ENCODE assay signal across 19 cellular contexts in the genomic region with DNA sequence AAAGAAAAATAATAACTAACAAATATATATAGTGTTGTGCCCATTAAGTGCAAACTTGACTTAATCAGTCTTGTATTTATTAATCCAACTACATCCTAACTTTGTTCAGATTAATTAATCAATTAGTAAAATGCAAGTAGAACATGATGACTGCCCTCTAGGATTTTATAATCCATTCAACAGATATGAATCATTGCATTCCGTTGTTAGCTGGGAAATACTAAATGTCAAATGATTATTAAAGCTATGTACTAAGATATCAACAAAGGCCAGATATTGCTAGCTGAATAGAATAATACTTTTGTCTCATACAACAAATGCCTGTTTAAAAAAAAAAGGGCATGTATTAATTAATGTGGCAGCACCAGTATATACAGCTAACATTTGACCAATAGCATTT.
A peak's percentile ranks its signal among the peaks of the same experiment; 100 is the strongest.
DNase-seq lines count a peak whose midpoint lies in the region; ATAC-seq and TF ChIP-seq lines count a peak whose summit lies in the region.
"Had no signal": no experiment of that assay in that cellular context is flagged by ENCODE, and none has a peak within 500 bp of the region (broad histone marks: within the 10 kb centered on the region; RNA-seq: fewer than 3 reads in every experiment).

No MANE protein-coding gene starts in this region.

- no peak overlapping the region for H3K27ac Mint-ChIP-seq in activated T-helper 17 cell treated with anti-CD3 and anti-CD28 coated beads, Interleukin-2, amount 50 U/mL, for 72 hours
- H3K27ac Mint-ChIP-seq: CD4-positive, alpha-beta T cell; HFFc6; IgD-negative memory B cell had no signal

- no peaks in the 10 kb centered on the region for H3K9me3 ChIP-seq in SK-N-SH
- H3K9me3 ChIP-seq: BE2C, Caco-2 had no signal

- POLR2A ChIA-PET in SK-N-SH (lab: Yijun Ruan, JAX) = no interaction called here

- CTCF ChIA-PET in SK-N-SH (lab: Yijun Ruan, JAX) = no interaction called here

- no peaks in the 10 kb centered on the region for H3K36me3 Mint-ChIP-seq in activated T-helper 17 cell treated with anti-CD3 and anti-CD28 coated beads, Interleukin-2, amount 50 U/mL, for 72 hours (ENCODE audit: low read depth)
- H3K36me3 Mint-ChIP-seq: IgD-negative memory B cell had no signal

- no peaks in the 10 kb centered on the region for H3K27me3 Mint-ChIP-seq in activated T-helper 17 cell treated with anti-CD3 and anti-CD28 coated beads, Interleukin-2, amount 50 U/mL, for 72 hours
- H3K27me3 Mint-ChIP-seq: CD4-positive, alpha-beta T cell; IgD-negative memory B cell had no signal

- no peak; a peak in 1 of 4 replicates for TF ChIP-seq EP300 in SK-N-SH (IDR thresholded peaks at IDR 0.05; ENCODE audit: borderline replicate concordance in 1 of 2, low read depth in 1 of 2, low read length in 1 of 2)

- H3K9ac ChIP-seq in SK-N-SH = no peak overlapping the region

- H2AFZ ChIP-seq in SK-N-SH (ENCODE audit: low read depth) = no peak overlapping the region

- H3K4me3 Mint-ChIP-seq in activated T-helper 17 cell treated with anti-CD3 and anti-CD28 coated beads, Interleukin-2, amount 50 U/mL, for 72 hours = no peak overlapping the region
- H3K4me3 Mint-ChIP-seq: CD4-positive, alpha-beta T cell; HFFc6; IgD-negative memory B cell had no signal

- H3K4me1 Mint-ChIP-seq in activated T-helper 17 cell treated with anti-CD3 and anti-CD28 coated beads, Interleukin-2, amount 50 U/mL, for 72 hours = no peaks in the 10 kb centered on the region

- no peaks in the 10 kb centered on the region for H3K36me3 ChIP-seq in SK-N-SH (replicated peaks in 1 of 2; ENCODE audit: control insufficient read depth in 1 of 2, insufficient read depth in 2 of 2, low read length in 1 of 2)
- H3K36me3 ChIP-seq: BE2C had no signal

- H3K9me2 ChIP-seq in SK-N-SH = no peaks in the 10 kb centered on the region

- ATAC-seq in activated T-helper 17 cell treated with anti-CD3 and anti-CD28 coated beads, Interleukin-2, amount 50 U/mL, for 72 hours (replicated peaks) = no peak
- ATAC-seq in HG02938 (IDR thresholded peaks at IDR 0.05; ENCODE audit: unreplicated experiment) = no peak
- ATAC-seq in HG02623 (IDR thresholded peaks at IDR 0.05; ENCODE audit: unreplicated experiment) = no peak
- ATAC-seq: HCT116, HepG2 had no signal

- no peak overlapping the region for H3K4me2 ChIP-seq in SK-N-SH

- no peak for TF ChIP-seq RAD21 in SK-N-SH (IDR thresholded peaks at IDR 0.05; ENCODE audit: low read length)

- no peak for DNase-seq in SK-N-SH
- DNase-seq in dorsolateral prefrontal cortex = no peak
- DNase-seq in pons (ENCODE audit: low spot score) = peak; percentile 5
- peak; percentile 45 for DNase-seq in superior temporal gyrus (ENCODE audit: extremely low spot score)
- DNase-seq in GOT3 (lab: John Stamatoyannopoulos, UW) = no peak
- DNase-seq: ACHN; BE2C; C1 segment of cervical spinal cord; Caco-2; CD4-positive, alpha-beta T cell; GDM1; HFFc6; KBM-7 had no signal

- H3K27me3 ChIP-seq in SK-N-SH (ENCODE audit: insufficient read depth) = no peaks in the 10 kb centered on the region
- no peaks in the 10 kb centered on the region for H3K27me3 ChIP-seq in dorsolateral prefrontal cortex
- H3K27me3 ChIP-seq: BE2C had no signal

- 14% methylated on average over 1 of the region's 1 CpG for WGBS in SK-N-SH (ENCODE audit: low lambda C conversion rate)

- H3K4me1 ChIP-seq in SK-N-SH (ENCODE audit: control insufficient read depth in 1 of 2, insufficient read depth in 2 of 2, low read depth in 1 of 2, low read length in 1 of 2) = peaks cover 0 to 18% of the 10 kb centered on the region in 2 experiments; a peak in 2 of 4 replicates
- H3K4me1 ChIP-seq: BE2C had no signal

- TF ChIP-seq CTCF in SK-N-SH (IDR thresholded peaks at IDR 0.05) (no peak), dorsolateral prefrontal cortex (IDR thresholded peaks at IDR 0.05 in 54 of 56, conservative IDR thresholded peaks at IDR 0.05 in 2 of 56; ENCODE audit: low read depth in 1 of 56, partially characterized antibody in 56 of 56) (no peak)

- no peaks in the 10 kb centered on the region for H3F3A ChIP-seq in SK-N-SH (replicated peaks; ENCODE audit: insufficient read depth)

- H3K27ac ChIP-seq in SK-N-SH (ENCODE audit: low read depth in 2 of 2, low read length in 1 of 2) (no peak overlapping the region), dorsolateral prefrontal cortex (peak overlapping the region in 42 of 59 donors; percentile 11 to 92 (median 80))

- no peaks in the 10 kb centered on the region for H3K79me2 ChIP-seq in SK-N-SH (ENCODE audit: insufficient read depth)

- intact Hi-C loops in dorsolateral prefrontal cortex (cut with DNase I) = loop anchor here in 1 of 2 donors (5.0 kb wide), 1 partner anchor 50 kb away; no protein-coding TSS in a partner anchor

- H3K9me3 Mint-ChIP-seq in activated T-helper 17 cell treated with anti-CD3 and anti-CD28 coated beads, Interleukin-2, amount 50 U/mL, for 72 hours = peaks cover 11% of the 10 kb centered on the region
- H3K9me3 Mint-ChIP-seq: HFFc6 had no signal

- H4K20me1 ChIP-seq in SK-N-SH (ENCODE audit: insufficient read depth) = no peaks in the 10 kb centered on the region

- no peak overlapping the region for H3K4me3 ChIP-seq in SK-N-SH (ENCODE audit: low read depth in 2 of 2, low read length in 1 of 2)
- peak overlapping the region in 9 of 59 donors; percentile 7 to 57 (median 26) for H3K4me3 ChIP-seq in dorsolateral prefrontal cortex

TF ChIP-seq in SK-N-SH, 30 proteins besides CTCF, POLR2A, EP300 and RAD21 (continues in another document):
- TF ChIP-seq, protein P1, sequence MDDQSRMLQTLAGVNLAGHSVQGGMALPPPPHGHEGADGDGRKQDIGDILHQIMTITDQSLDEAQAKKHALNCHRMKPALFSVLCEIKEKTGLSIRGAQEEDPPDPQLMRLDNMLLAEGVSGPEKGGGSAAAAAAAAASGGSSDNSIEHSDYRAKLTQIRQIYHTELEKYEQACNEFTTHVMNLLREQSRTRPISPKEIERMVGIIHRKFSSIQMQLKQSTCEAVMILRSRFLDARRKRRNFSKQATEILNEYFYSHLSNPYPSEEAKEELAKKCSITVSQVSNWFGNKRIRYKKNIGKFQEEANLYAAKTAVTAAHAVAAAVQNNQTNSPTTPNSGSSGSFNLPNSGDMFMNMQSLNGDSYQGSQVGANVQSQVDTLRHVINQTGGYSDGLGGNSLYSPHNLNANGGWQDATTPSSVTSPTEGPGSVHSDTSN (IDR thresholded peaks at IDR 0.05) = no peak; the same call in 1 of the 2 replicates
- TF ChIP-seq MAX (IDR thresholded peaks at IDR 0.05; ENCODE audit: low read depth) (no peak), MEF2A (IDR thresholded peaks at IDR 0.05; ENCODE audit: borderline replicate concordance, low read depth) (no peak), SIN3A (IDR thresholded peaks at IDR 0.05; ENCODE audit: borderline replicate concordance, low read depth, low read length) (no peak), JUND (IDR thresholded peaks at IDR 0.05) (peak; percentile 34; the same call in 1 of the 2 replicates), FOSL2 (IDR thresholded peaks at IDR 0.05; ENCODE audit: borderline replicate concordance, low read depth) (peak; percentile 39; the same call in 1 of the 2 replicates), POLR2AphosphoS5 (IDR thresholded peaks at IDR 0.05; ENCODE audit: low read depth, low read length) (no peak), ELF1 (IDR thresholded peaks at IDR 0.05) (no peak), TEAD4 (IDR thresholded peaks at IDR 0.05; ENCODE audit: borderline replicate concordance, insufficient read depth) (0 out of 2 replicates have a peak, but pooled peaks have one; percentile 30), NFIC (IDR thresholded peaks at IDR 0.05; ENCODE audit: borderline replicate concordance) (no peak; the same call in 1 of the 2 replicates), GATA2 (CRISPR knock-in tag; IDR thresholded peaks at IDR 0.05) (no peak)
- TF ChIP-seq, protein P2, sequence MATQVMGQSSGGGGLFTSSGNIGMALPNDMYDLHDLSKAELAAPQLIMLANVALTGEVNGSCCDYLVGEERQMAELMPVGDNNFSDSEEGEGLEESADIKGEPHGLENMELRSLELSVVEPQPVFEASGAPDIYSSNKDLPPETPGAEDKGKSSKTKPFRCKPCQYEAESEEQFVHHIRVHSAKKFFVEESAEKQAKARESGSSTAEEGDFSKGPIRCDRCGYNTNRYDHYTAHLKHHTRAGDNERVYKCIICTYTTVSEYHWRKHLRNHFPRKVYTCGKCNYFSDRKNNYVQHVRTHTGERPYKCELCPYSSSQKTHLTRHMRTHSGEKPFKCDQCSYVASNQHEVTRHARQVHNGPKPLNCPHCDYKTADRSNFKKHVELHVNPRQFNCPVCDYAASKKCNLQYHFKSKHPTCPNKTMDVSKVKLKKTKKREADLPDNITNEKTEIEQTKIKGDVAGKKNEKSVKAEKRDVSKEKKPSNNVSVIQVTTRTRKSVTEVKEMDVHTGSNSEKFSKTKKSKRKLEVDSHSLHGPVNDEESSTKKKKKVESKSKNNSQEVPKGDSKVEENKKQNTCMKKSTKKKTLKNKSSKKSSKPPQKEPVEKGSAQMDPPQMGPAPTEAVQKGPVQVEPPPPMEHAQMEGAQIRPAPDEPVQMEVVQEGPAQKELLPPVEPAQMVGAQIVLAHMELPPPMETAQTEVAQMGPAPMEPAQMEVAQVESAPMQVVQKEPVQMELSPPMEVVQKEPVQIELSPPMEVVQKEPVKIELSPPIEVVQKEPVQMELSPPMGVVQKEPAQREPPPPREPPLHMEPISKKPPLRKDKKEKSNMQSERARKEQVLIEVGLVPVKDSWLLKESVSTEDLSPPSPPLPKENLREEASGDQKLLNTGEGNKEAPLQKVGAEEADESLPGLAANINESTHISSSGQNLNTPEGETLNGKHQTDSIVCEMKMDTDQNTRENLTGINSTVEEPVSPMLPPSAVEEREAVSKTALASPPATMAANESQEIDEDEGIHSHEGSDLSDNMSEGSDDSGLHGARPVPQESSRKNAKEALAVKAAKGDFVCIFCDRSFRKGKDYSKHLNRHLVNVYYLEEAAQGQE (IDR thresholded peaks at IDR 0.05; ENCODE audit: low read depth, low read length) = no peak
- TF ChIP-seq, protein P3, sequence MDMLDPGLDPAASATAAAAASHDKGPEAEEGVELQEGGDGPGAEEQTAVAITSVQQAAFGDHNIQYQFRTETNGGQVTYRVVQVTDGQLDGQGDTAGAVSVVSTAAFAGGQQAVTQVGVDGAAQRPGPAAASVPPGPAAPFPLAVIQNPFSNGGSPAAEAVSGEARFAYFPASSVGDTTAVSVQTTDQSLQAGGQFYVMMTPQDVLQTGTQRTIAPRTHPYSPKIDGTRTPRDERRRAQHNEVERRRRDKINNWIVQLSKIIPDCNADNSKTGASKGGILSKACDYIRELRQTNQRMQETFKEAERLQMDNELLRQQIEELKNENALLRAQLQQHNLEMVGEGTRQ (IDR thresholded peaks at IDR 0.05; ENCODE audit: borderline replicate concordance, low read depth, low read length) = no peak

Comparison
In these comparisons a context has a peak if more than half of its experiments do, and no peak if none do; other contexts are left out.
1. DNase-seq: peak in pons (single experiment) and superior temporal gyrus (single experiment); none in SK-N-SH (single experiment), dorsolateral prefrontal cortex (0 of 10) and GOT3 (single experiment).
2. H3K27ac ChIP-seq: peak in dorsolateral prefrontal cortex (42 of 59); none in SK-N-SH (0 of 2).